Comparison of ENCODE assay signal across 1 cellular context in the genomic region with DNA sequence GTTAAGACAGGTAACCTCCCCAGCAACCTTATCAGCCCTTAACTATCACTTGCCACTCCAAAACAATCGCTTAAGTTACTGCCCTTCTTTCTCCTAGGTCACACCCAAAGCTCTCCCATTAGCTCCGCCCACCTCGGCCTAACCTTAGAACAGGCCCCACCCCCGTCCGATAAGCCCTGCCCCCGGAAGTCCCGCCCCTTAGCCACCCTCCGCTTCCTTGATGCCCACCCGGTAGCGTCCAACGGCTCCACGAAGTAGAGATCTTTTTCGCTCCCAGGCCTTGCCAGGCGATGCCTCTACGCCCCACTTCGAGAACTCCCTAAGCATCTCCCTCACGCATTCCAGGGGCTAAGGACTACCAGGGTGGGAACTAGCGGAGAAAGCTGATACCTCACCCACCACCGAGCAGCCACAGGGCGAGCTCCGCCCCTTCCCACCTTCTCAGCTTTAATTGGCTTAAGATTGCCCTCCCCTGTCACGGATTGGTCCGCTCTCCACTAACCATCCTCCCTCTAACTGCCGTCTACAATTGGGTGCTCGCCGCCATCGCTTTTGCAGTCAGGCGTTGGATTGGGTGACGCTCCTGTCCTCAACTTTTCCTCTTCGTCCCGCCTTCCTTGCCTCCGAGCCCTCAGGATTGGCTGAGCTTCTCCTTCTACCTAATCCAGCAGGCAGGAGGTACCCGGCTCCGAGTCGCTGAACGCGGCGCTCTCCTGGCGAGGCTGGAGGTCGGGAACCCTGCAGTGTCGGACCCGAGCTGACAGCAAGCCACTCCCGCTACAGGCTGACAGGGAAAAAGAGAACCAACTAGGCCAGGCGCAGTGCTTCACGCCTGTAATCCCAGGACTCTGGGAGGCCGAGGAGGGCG.
TF ChIP-seq lines count a peak whose summit lies in the region.

TSS of gene ZBTB3 (minus strand) at position 425 of the 868 bp plus-strand sequence. CDS start 496 bp downstream, outside the sequence.

TF ChIP-seq in WTC11, 78 proteins besides CTCF, POLR2A, EP300 and RAD21 (continued from another document):
- TF ChIP-seq, protein P1, sequence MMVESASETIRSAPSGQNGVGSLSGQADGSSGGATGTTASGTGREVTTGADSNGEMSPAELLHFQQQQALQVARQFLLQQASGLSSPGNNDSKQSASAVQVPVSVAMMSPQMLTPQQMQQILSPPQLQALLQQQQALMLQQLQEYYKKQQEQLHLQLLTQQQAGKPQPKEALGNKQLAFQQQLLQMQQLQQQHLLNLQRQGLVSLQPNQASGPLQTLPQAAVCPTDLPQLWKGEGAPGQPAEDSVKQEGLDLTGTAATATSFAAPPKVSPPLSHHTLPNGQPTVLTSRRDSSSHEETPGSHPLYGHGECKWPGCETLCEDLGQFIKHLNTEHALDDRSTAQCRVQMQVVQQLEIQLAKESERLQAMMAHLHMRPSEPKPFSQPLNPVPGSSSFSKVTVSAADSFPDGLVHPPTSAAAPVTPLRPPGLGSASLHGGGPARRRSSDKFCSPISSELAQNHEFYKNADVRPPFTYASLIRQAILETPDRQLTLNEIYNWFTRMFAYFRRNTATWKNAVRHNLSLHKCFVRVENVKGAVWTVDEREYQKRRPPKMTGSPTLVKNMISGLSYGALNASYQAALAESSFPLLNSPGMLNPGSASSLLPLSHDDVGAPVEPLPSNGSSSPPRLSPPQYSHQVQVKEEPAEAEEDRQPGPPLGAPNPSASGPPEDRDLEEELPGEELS (CRISPR knock-in tag; IDR thresholded peaks at IDR 0.05) = no peak
- no peak for TF ChIP-seq ATF6 (CRISPR knock-in tag; IDR thresholded peaks at IDR 0.05)
- TF ChIP-seq ATF2 (CRISPR knock-in tag; IDR thresholded peaks at IDR 0.05; ENCODE audit: borderline replicate concordance, low read depth) = no peak
- TF ChIP-seq NFYB (CRISPR knock-in tag; conservative IDR thresholded peaks at IDR 0.05; ENCODE audit: low read depth) = peak; percentile 95
- TF ChIP-seq ZNF219 (CRISPR knock-in tag; IDR thresholded peaks at IDR 0.05; ENCODE audit: borderline replicate concordance) = no peak
- TF ChIP-seq, protein P2, sequence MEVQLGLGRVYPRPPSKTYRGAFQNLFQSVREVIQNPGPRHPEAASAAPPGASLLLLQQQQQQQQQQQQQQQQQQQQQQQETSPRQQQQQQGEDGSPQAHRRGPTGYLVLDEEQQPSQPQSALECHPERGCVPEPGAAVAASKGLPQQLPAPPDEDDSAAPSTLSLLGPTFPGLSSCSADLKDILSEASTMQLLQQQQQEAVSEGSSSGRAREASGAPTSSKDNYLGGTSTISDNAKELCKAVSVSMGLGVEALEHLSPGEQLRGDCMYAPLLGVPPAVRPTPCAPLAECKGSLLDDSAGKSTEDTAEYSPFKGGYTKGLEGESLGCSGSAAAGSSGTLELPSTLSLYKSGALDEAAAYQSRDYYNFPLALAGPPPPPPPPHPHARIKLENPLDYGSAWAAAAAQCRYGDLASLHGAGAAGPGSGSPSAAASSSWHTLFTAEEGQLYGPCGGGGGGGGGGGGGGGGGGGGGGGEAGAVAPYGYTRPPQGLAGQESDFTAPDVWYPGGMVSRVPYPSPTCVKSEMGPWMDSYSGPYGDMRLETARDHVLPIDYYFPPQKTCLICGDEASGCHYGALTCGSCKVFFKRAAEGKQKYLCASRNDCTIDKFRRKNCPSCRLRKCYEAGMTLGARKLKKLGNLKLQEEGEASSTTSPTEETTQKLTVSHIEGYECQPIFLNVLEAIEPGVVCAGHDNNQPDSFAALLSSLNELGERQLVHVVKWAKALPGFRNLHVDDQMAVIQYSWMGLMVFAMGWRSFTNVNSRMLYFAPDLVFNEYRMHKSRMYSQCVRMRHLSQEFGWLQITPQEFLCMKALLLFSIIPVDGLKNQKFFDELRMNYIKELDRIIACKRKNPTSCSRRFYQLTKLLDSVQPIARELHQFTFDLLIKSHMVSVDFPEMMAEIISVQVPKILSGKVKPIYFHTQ (CRISPR knock-in tag; IDR thresholded peaks at IDR 0.05) = no peak
- no peak for TF ChIP-seq ZSCAN18 (CRISPR knock-in tag; IDR thresholded peaks at IDR 0.05)
